In the genomic region with DNA sequence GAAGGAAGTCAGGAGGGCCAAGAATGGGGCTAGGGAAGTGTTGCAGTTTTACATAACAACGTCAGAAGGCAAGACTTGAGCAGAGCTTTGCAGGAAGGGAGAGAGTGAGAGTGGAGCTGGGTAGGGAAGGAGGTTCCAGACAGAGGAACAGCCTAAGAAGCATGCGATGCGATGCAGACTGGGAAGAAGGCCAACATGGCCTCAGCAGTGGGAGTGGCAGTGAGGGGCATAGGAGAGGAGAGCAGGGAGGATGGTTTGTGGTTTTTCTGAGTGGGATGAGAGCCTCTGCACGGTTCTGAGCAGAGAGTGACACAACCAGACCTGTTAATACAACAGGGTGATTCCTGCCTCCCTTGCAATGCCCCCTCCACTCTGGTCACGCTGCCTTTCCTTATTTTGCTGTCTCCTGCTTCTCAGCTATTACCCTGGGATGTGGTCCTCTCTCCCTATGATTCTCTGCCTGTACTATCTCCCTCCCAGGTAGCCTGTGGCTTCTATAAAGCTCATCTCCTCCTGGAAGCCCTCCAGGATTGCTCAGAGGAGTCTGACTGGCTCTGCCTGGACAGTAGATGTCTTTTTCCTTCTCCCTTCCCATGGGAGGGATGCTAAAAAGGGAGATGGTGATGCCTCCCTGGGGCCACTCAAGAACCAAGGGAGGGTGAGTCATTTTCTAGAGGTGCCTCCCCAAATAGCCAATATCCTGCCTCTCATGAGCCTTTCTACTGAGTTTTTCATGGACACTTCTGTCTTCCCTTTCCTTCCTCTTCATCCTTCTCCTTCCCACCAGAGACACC, we compare ENCODE assay signal across 14 cellular contexts. TPM values are rescaled to one million over a fixed set of nuclear protein-coding genes. Genes with fewer than 3 reads are reported as not detected.
DNase-seq lines count a peak whose midpoint lies in the region; ATAC-seq, FAIRE-seq and TF ChIP-seq lines count a peak whose summit lies in the region.
"Had no signal": no experiment of that assay in that cellular context is flagged by ENCODE, and none has a peak within 500 bp of the region (broad histone marks: within the 10 kb centered on the region; RNA-seq: fewer than 3 reads in every experiment).

No MANE protein-coding gene starts in this region.

- no peak for ATAC-seq in WTC11

- H3K9me3 ChIP-seq in small intestine (ENCODE audit: control insufficient read depth, low read depth) (no peaks in the 10 kb centered on the region), Peyer's patch (no peaks in the 10 kb centered on the region)
- H3K9me3 ChIP-seq: spleen had no signal

- H3K27me3 Mint-ChIP-seq in WTC11 (ENCODE audit: low read depth) = no peaks in the 10 kb centered on the region; the same call in 1 of the 2 replicates

- FAIRE-seq in small intestine (lab: Jason Lieb, UNC) = no peak

- peak; percentile 54 for DNase-seq in AG09309 (ENCODE audit: low read depth)
- peak; percentile 50 for DNase-seq in HK-2 (ENCODE audit: unreplicated experiment)
- DNase-seq in WTC11 (ENCODE audit: low spot score) = no peak
- peak; percentile 95 for DNase-seq in kidney glomerular epithelial cell (lab: John Stamatoyannopoulos, UW)
- no peak for DNase-seq in small intestine
- DNase-seq in effector CD8-positive, alpha-beta T cell (lab: John Stamatoyannopoulos, UW) = no peak
- DNase-seq in Peyer's patch = no peak
- no peak for DNase-seq in mucosa of gallbladder (ENCODE audit: low spot score)
- DNase-seq: activated CD4-positive, alpha-beta memory T cell treated with anti-CD3 and anti-CD28 coated beads, Interleukin-2, amount 10 ng/mL, durations not matched to agents 7 days and 5 days; DMS153; midbrain; NCI-H2107; SHP77 treated with DMSO at 0.1 percent for 48 hours; spleen had no signal

- H3K4me3 Mint-ChIP-seq in WTC11 = no peak overlapping the region
- H3K4me3 Mint-ChIP-seq: activated CD4-positive, alpha-beta memory T cell treated with anti-CD3 and anti-CD28 coated beads, Interleukin-2, amount 10 ng/mL, durations not matched to agents 7 days and 5 days had no signal

- H3K27ac Mint-ChIP-seq in WTC11 = peak overlapping the region; percentile 6; the same call in 1 of the 2 replicates
- H3K27ac Mint-ChIP-seq: activated CD4-positive, alpha-beta memory T cell treated with anti-CD3 and anti-CD28 coated beads, Interleukin-2, amount 10 ng/mL, durations not matched to agents 7 days and 5 days had no signal

- 27 to 28% (median 28%) methylated on average over 5 of the region's 5 CpGs for WGBS in small intestine, 3 donors

- H3K36me3 Mint-ChIP-seq in WTC11 = no peaks in the 10 kb centered on the region

- CTCF ChIA-PET in WTC11 (lab: Charles Lee) = interaction anchor here (1.0 to 3.1 kb wide), 4 partner anchors 22 to 100 kb away, joined by 3 to 18 read pairs (median 10); no protein-coding TSS in a partner anchor

- H3K36me3 ChIP-seq in small intestine (ENCODE audit: control insufficient read depth in 2 of 2, insufficient read depth in 2 of 2, low read length in 2 of 2) = no peaks in the 10 kb centered on the region
- no peaks in the 10 kb centered on the region for H3K36me3 ChIP-seq in Peyer's patch
- H3K36me3 ChIP-seq: spleen had no signal

- no peak overlapping the region for H3K4me3 ChIP-seq in AG09309 (ENCODE audit: control insufficient read depth, low read depth, low read length)
- no peak overlapping the region for H3K4me3 ChIP-seq in small intestine (ENCODE audit: low read depth in 1 of 2, low read length in 2 of 2)
- H3K4me3 ChIP-seq in Peyer's patch = no peak overlapping the region
- H3K4me3 ChIP-seq: spleen had no signal

- H3K4me1 Mint-ChIP-seq in WTC11 = peaks cover 31% of the 10 kb centered on the region

- peaks cover 2 to 12% of the 10 kb centered on the region in 2 donors for H3K27me3 ChIP-seq in small intestine (ENCODE audit: control insufficient read depth in 2 of 2, insufficient read depth in 2 of 2, low read length in 2 of 2)
- no peaks in the 10 kb centered on the region for H3K27me3 ChIP-seq in Peyer's patch

- H3K27ac ChIP-seq in small intestine (ENCODE audit: low read depth in 1 of 2, low read length in 1 of 2) (no peak overlapping the region), Peyer's patch (no peak overlapping the region)

- no peaks in the 10 kb centered on the region for H3K9me3 Mint-ChIP-seq in WTC11
- H3K9me3 Mint-ChIP-seq: activated CD4-positive, alpha-beta memory T cell treated with anti-CD3 and anti-CD28 coated beads, Interleukin-2, amount 10 ng/mL, durations not matched to agents 7 days and 5 days had no signal

- no peak for TF ChIP-seq POLR2A in Peyer's patch (IDR thresholded peaks at IDR 0.05)

- H3K4me1 ChIP-seq in small intestine (ENCODE audit: control insufficient read depth in 2 of 2, insufficient read depth in 1 of 2, low read depth in 1 of 2, low read length in 1 of 2) (no peaks in the 10 kb centered on the region), Peyer's patch (no peaks in the 10 kb centered on the region)

- POLR2A ChIA-PET in WTC11 (lab: Charles Lee) = no interaction called here

- TF ChIP-seq CTCF in AG09309 (IDR thresholded peaks at IDR 0.05; ENCODE audit: control insufficient read depth, insufficient read depth, low read depth, low read length, missing control alignments) (no peak), WTC11 (IDR thresholded peaks at IDR 0.05) (no peak), Peyer's patch (IDR thresholded peaks at IDR 0.05) (no peak)

TF ChIP-seq in WTC11, 78 proteins besides CTCF, POLR2A, EP300 and RAD21 (continues in another document):
- TF ChIP-seq ZNF423 (CRISPR knock-in tag; IDR thresholded peaks at IDR 0.05) = no peak
- no peak for TF ChIP-seq CREB1 (CRISPR knock-in tag; IDR thresholded peaks at IDR 0.05)
- no peak for TF ChIP-seq CBFB (CRISPR knock-in tag; IDR thresholded peaks at IDR 0.05; ENCODE audit: low read depth)
- TF ChIP-seq OVOL2 (CRISPR knock-in tag; IDR thresholded peaks at IDR 0.05; ENCODE audit: borderline replicate concordance) = no peak
- TF ChIP-seq MXD4 (CRISPR knock-in tag; IDR thresholded peaks at IDR 0.05; ENCODE audit: borderline replicate concordance) = no peak
- TF ChIP-seq, protein P1, sequence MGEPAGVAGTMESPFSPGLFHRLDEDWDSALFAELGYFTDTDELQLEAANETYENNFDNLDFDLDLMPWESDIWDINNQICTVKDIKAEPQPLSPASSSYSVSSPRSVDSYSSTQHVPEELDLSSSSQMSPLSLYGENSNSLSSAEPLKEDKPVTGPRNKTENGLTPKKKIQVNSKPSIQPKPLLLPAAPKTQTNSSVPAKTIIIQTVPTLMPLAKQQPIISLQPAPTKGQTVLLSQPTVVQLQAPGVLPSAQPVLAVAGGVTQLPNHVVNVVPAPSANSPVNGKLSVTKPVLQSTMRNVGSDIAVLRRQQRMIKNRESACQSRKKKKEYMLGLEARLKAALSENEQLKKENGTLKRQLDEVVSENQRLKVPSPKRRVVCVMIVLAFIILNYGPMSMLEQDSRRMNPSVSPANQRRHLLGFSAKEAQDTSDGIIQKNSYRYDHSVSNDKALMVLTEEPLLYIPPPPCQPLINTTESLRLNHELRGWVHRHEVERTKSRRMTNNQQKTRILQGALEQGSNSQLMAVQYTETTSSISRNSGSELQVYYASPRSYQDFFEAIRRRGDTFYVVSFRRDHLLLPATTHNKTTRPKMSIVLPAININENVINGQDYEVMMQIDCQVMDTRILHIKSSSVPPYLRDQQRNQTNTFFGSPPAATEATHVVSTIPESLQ (CRISPR knock-in tag; IDR thresholded peaks at IDR 0.05) = no peak
- no peak for TF ChIP-seq ESRRA (CRISPR knock-in tag; IDR thresholded peaks at IDR 0.05; ENCODE audit: borderline replicate concordance)
- no peak for TF ChIP-seq ZNF671 (CRISPR knock-in tag; IDR thresholded peaks at IDR 0.05)
- TF ChIP-seq, protein P2, sequence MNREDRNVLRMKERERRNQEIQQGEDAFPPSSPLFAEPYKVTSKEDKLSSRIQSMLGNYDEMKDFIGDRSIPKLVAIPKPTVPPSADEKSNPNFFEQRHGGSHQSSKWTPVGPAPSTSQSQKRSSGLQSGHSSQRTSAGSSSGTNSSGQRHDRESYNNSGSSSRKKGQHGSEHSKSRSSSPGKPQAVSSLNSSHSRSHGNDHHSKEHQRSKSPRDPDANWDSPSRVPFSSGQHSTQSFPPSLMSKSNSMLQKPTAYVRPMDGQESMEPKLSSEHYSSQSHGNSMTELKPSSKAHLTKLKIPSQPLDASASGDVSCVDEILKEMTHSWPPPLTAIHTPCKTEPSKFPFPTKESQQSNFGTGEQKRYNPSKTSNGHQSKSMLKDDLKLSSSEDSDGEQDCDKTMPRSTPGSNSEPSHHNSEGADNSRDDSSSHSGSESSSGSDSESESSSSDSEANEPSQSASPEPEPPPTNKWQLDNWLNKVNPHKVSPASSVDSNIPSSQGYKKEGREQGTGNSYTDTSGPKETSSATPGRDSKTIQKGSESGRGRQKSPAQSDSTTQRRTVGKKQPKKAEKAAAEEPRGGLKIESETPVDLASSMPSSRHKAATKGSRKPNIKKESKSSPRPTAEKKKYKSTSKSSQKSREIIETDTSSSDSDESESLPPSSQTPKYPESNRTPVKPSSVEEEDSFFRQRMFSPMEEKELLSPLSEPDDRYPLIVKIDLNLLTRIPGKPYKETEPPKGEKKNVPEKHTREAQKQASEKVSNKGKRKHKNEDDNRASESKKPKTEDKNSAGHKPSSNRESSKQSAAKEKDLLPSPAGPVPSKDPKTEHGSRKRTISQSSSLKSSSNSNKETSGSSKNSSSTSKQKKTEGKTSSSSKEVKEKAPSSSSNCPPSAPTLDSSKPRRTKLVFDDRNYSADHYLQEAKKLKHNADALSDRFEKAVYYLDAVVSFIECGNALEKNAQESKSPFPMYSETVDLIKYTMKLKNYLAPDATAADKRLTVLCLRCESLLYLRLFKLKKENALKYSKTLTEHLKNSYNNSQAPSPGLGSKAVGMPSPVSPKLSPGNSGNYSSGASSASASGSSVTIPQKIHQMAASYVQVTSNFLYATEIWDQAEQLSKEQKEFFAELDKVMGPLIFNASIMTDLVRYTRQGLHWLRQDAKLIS (CRISPR knock-in tag; IDR thresholded peaks at IDR 0.05; ENCODE audit: borderline replicate concordance) = no peak
- TF ChIP-seq GABPB1 (CRISPR knock-in tag; IDR thresholded peaks at IDR 0.05) = no peak
- TF ChIP-seq TP53 (CRISPR knock-in tag; IDR thresholded peaks at IDR 0.05) = no peak

RNA-seq across cellular contexts. Expression of a gene that starts 38.7 kb away (rescaled TPM):
- 11.3 to 12.4 TPM (median 12.1 TPM) in 3 replicates for total RNA-seq in WTC11 (2021)
- polyA plus RNA-seq in small intestine = 10 to 100 TPM in 1 of 3 donors, under 1 TPM in 1, not detected in 1; 0.54 to 22.8 TPM
- total RNA-seq in Peyer's patch = 1 to 10 TPM in 2 of 4 donors, under 1 TPM in 1, not detected in 1; 0.70 to 1.9 (median 1.5) TPM
- total RNA-seq in mucosa of gallbladder = 10.3 TPM

RNA-seq across cellular contexts. Expression of a gene that starts 41.7 kb away (rescaled TPM):
- total RNA-seq in WTC11 (2021) = 350 to 375 TPM (median 362 TPM) in 3 replicates
- 100 to 1,000 TPM; 108 to 301 (median 113) TPM for polyA plus RNA-seq in small intestine
- 10 to 100 TPM; 59.5 to 75.9 (median 69.9) TPM for total RNA-seq in Peyer's patch
- total RNA-seq in mucosa of gallbladder = 141 TPM

Comparison
In these comparisons a context has a peak if more than half of its experiments do, and no peak if none do; other contexts are left out.
1. DNase-seq: peak in AG09309 (single experiment), HK-2 (single experiment) and kidney glomerular epithelial cell (single experiment); none in WTC11 (single experiment), small intestine (single experiment), effector CD8-positive, alpha-beta T cell (single experiment), Peyer's patch (0 of 3) and mucosa of gallbladder (single experiment).